Comparison of ENCODE assay signal across 7 cellular contexts in genomic region chr4:37802068-37802666, GRCh38. TPM values are rescaled to one million over a fixed set of nuclear protein-coding genes. Genes with fewer than 3 reads are reported as not detected.
DNase-seq lines count a peak whose midpoint lies in the region; ATAC-seq, FAIRE-seq and TF ChIP-seq lines count a peak whose summit lies in the region.

No MANE protein-coding gene starts in this region.

- no peak overlapping the region for H3K4me3 ChIP-seq in WERI-Rb-1 (ENCODE audit: low read depth, low read length)
- H3K4me3 ChIP-seq in left ventricle myocardium inferior = no peak overlapping the region
- H3K4me3 ChIP-seq in small intestine (ENCODE audit: low read depth in 1 of 2, low read length in 2 of 2) = no peak overlapping the region

- WGBS in small intestine, 3 donors = 4 to 47% (median 25%) methylated on average over 4 of the region's 4 CpGs

- ATAC-seq in GM21528 (IDR thresholded peaks at IDR 0.05; ENCODE audit: low FRiP score, unreplicated experiment) = no peak

- no peaks in the 10 kb centered on the region for H3K36me3 ChIP-seq in WERI-Rb-1
- H3K36me3 ChIP-seq in left ventricle myocardium inferior = no peaks in the 10 kb centered on the region
- H3K36me3 ChIP-seq in small intestine (ENCODE audit: control insufficient read depth in 2 of 2, insufficient read depth in 2 of 2, low read length in 2 of 2) = no peaks in the 10 kb centered on the region

- DNase-seq in GM12892 (ENCODE audit: insufficient read length) = no peak
- peak; percentile 66 for DNase-seq in NCI-H187 treated with DMSO at 0.1 percent for 48 hours (lab: John Stamatoyannopoulos, UW)
- DNase-seq in WERI-Rb-1 = peak; percentile 82
- DNase-seq in left ventricle myocardium inferior = peak; percentile 26
- peak; percentile 90 for DNase-seq in small intestine
- no peak for DNase-seq in SKM-1 treated with dmso at 0.1 percent for 144 hours (lab: John Stamatoyannopoulos, UW; ENCODE audit: unreplicated experiment)

- H3K27ac ChIP-seq in WERI-Rb-1 (no peak overlapping the region), left ventricle myocardium inferior (replicated peaks) (no peak overlapping the region), small intestine (ENCODE audit: low read depth in 1 of 2, low read length in 1 of 2) (no peak overlapping the region)

- no peaks in the 10 kb centered on the region for H3K27me3 ChIP-seq in WERI-Rb-1 (ENCODE audit: insufficient read depth, low read depth, severe bottlenecking)
- H3K27me3 ChIP-seq in left ventricle myocardium inferior (ENCODE audit: low read depth) = no peaks in the 10 kb centered on the region
- no peaks in the 10 kb centered on the region for H3K27me3 ChIP-seq in small intestine (ENCODE audit: control insufficient read depth in 2 of 2, insufficient read depth in 2 of 2, low read length in 2 of 2)

- H3K9me3 ChIP-seq in WERI-Rb-1 (ENCODE audit: severe bottlenecking) (no peaks in the 10 kb centered on the region), left ventricle myocardium inferior (replicated peaks) (no peaks in the 10 kb centered on the region), small intestine (ENCODE audit: control insufficient read depth, low read depth) (no peaks in the 10 kb centered on the region)

- TF ChIP-seq CTCF in WERI-Rb-1 (IDR thresholded peaks at IDR 0.05; ENCODE audit: low read depth, low read length) (peak; percentile 77), left ventricle myocardium inferior (IDR thresholded peaks at IDR 0.05; ENCODE audit: borderline replicate concordance) (peak; percentile 71)

- TF ChIP-seq POLR2A in GM12892 (IDR thresholded peaks at IDR 0.05; ENCODE audit: low read depth, low read length) = no peak

- FAIRE-seq in GM12892 (lab: Jason Lieb, UNC) (peak; percentile 69), small intestine (lab: Jason Lieb, UNC) (no peak)

- H3K4me1 ChIP-seq in left ventricle myocardium inferior = no peaks in the 10 kb centered on the region
- H3K4me1 ChIP-seq in small intestine (ENCODE audit: control insufficient read depth in 2 of 2, insufficient read depth in 1 of 2, low read depth in 1 of 2, low read length in 1 of 2) = no peaks in the 10 kb centered on the region

- intact Hi-C loops in left ventricle myocardium inferior (cut with micrococcal nuclease) = loop anchor here (5.0 kb wide), 1 partner anchor 235 kb away; no protein-coding TSS in a partner anchor

RNA-seq across cellular contexts. Expression of gene PGM2, which starts 24.3 kb away (rescaled TPM):
- polyA plus RNA-seq in GM12892 (2012; ENCODE audit: missing spikeins) = 25.6 TPM
- total RNA-seq in left ventricle myocardium inferior = 11.5 TPM
- 10 to 100 TPM in 1 of 3 donors, 1 to 10 TPM in 2; 6.3 to 16.8 (median 7.0) TPM for polyA plus RNA-seq in small intestine

Comparison
In these comparisons a context has a peak if more than half of its experiments do, and no peak if none do; other contexts are left out.
1. DNase-seq: peak in NCI-H187 treated with DMSO at 0.1 percent for 48 hours (single experiment), WERI-Rb-1 (single experiment), left ventricle myocardium inferior (single experiment) and small intestine (single experiment); none in GM12892 (single experiment) and SKM-1 treated with dmso at 0.1 percent for 144 hours (single experiment).